ENCODE assay signal across 8 cellular contexts in genomic region chr2:176129013-176129796, GRCh38. TPM values are rescaled to one million over a fixed set of nuclear protein-coding genes. Genes with fewer than 3 reads are reported as not detected.
DNase-seq lines count a peak whose midpoint lies in the region; ATAC-seq, FAIRE-seq and TF ChIP-seq lines count a peak whose summit lies in the region.

TSS of gene HOXD8 (plus strand) at chr2:176129705. CDS start at chr2:176130367, 662 bp downstream.

- intact Hi-C loops in K562 (cut with micrococcal nuclease) = loop anchor here (5.0 kb wide), 2 partner anchors 423 to 683 kb away; no protein-coding TSS in a partner anchor
- intact Hi-C loops in left lung (cut with DNase I) = loop anchor here in 1 of 2 donors (5.0 kb wide), 2 partner anchors 423 to 1018 kb away; no protein-coding TSS in a partner anchor

- in situ Hi-C loops in K562 (cut with MboI) = loop anchor here (5.0 to 25.0 kb wide), 4 partner anchors 508 to 1633 kb away; no protein-coding TSS in a partner anchor

- H3K9ac ChIP-seq in K562 (ENCODE audit: insufficient read depth in 1 of 2, low read depth in 2 of 2, low read length in 2 of 2) = peak within 1 kb of the TSS in 1 of 2 experiments; percentile 62; a peak in 2 of 4 replicates

- no peaks in the 10 kb centered on the region for H3K9me1 ChIP-seq in K562 (ENCODE audit: control insufficient read depth, insufficient read depth, low read length)

- peak within 1 kb of the TSS; percentile 29 for H3K4me2 ChIP-seq in K562 (ENCODE audit: insufficient read depth, low read length)

- peak within 1 kb of the TSS; percentile 28; the same call in 1 of the 2 replicates for H2AFZ ChIP-seq in K562 (ENCODE audit: low read depth, low read length)

- 0 out of 2 replicates have a peak, but pooled peaks cover 8% of the 10 kb centered on the region for H4K20me1 ChIP-seq in K562 (replicated peaks; ENCODE audit: control insufficient read depth, insufficient read depth, low read length)

- no peaks in the 10 kb centered on the region for H3K79me2 ChIP-seq in K562 (ENCODE audit: control insufficient read depth, insufficient read depth, low read length)

- TF ChIP-seq EP300 in K562 (IDR thresholded peaks at IDR 0.05; ENCODE audit: low read length) = no peak

- TF ChIP-seq CTCF in K562 (IDR thresholded peaks at IDR 0.05 in 2 of 3, conservative IDR thresholded peaks at IDR 0.05 in 1 of 3; ENCODE audit: insufficient read depth in 2 of 3, low read depth in 1 of 3, low read length in 3 of 3) = no peak
- TF ChIP-seq CTCF in left lung (IDR thresholded peaks at IDR 0.05) = no peak
- no peak for TF ChIP-seq CTCF in thoracic aorta (IDR thresholded peaks at IDR 0.05)

- ATAC-seq in K562 (no peak), left lung (peak; percentile 29), thoracic aorta (ENCODE audit: insufficient number of reproducible peaks, low FRiP score, low read depth) (peak; percentile 34), GM18873 (IDR thresholded peaks at IDR 0.05; ENCODE audit: low FRiP score, unreplicated experiment) (no peak)

- peaks cover 56 to 67% of the 10 kb centered on the region in 2 experiments for H3K27me3 ChIP-seq in K562 (ENCODE audit: control insufficient read depth in 2 of 2, insufficient read depth in 2 of 2, low read length in 2 of 2)
- H3K27me3 ChIP-seq in left lung = peaks cover 96 to 100% of the 10 kb centered on the region in 2 donors
- no peaks in the 10 kb centered on the region for H3K27me3 ChIP-seq in thoracic aorta (replicated peaks; ENCODE audit: insufficient read depth)

- no TSS peak for BruUV-seq in K562 (replicated peaks; lab: Mats Ljungman, UMichigan)

- DNase-seq in GM03348 (ENCODE audit: low spot score) (peak; percentile 89), NCI-H2171 (lab: John Stamatoyannopoulos, UW) (peak; percentile 68), K562 (ENCODE audit: extremely low read depth in 1 of 4, low spot score in 3 of 4) (peak; percentile 26 to 41 (median 32)), left lung (peak in 1 of 2 donors; percentile 63), thoracic aorta (ENCODE audit: low spot score) (no peak), frontal cortex (ENCODE audit: low spot score in 2 of 2) (no peak), NCI-H146 (lab: John Stamatoyannopoulos, UW) (no peak)

- H3K27ac ChIP-seq in K562 (ENCODE audit: extremely low read depth, low read depth, low read length) = no peak within 1 kb of the TSS
- H3K27ac ChIP-seq in left lung = no peak within 1 kb of the TSS
- H3K27ac ChIP-seq in thoracic aorta = peak within 1 kb of the TSS; percentile 76 to 91

- peak within 1 kb of the TSS; percentile 27 for H3K4me3 ChIP-seq in K562
- H3K4me3 ChIP-seq in left lung = peak within 1 kb of the TSS in 1 of 2 donors; percentile 18
- peak within 1 kb of the TSS; percentile 85 for H3K4me3 ChIP-seq in thoracic aorta

- H3K36me3 ChIP-seq in K562 (ENCODE audit: control insufficient read depth, insufficient read depth, low read length) = no peaks in the 10 kb centered on the region
- no peaks in the 10 kb centered on the region for H3K36me3 ChIP-seq in left lung
- no peaks in the 10 kb centered on the region for H3K36me3 ChIP-seq in thoracic aorta

- FAIRE-seq in K562 (lab: Jason Lieb, UNC) (no peak), frontal cortex (lab: Jason Lieb, UNC) (no peak)

- POLR2A ChIA-PET in K562 (lab: Yijun Ruan, JAX) = interaction anchor here (0.7 kb wide), 2 partner anchors 300 to 331 kb away, joined by 3 read pairs; no protein-coding TSS in a partner anchor

- WGBS in K562 (ENCODE audit: insufficient coverage, low coverage, missing lambda C conversion rate) = 16% methylated on average over 63 of the region's 63 CpGs

- TF ChIP-seq POLR2A in K562 (conservative IDR thresholded peaks at IDR 0.05) = no peak

- H3K9me3 ChIP-seq in K562 (replicated peaks; ENCODE audit: control insufficient read depth, insufficient read depth, low read depth, low read length) = no peaks in the 10 kb centered on the region
- H3K9me3 ChIP-seq in left lung = no peaks in the 10 kb centered on the region
- H3K9me3 ChIP-seq in thoracic aorta = no peaks in the 10 kb centered on the region

- CTCF ChIA-PET in K562 (lab: Yijun Ruan, JAX; ENCODE audit: low intra/inter-chr PET ratio) = interaction anchor here (1.2 to 2.5 kb wide), 2 partner anchors 685 to 1019 kb away, joined by 5 to 18 read pairs; no protein-coding TSS in a partner anchor

- no peak for TF ChIP-seq RAD21 in K562 (CRISPR knock-in tag; conservative IDR thresholded peaks at IDR 0.05 in 1 of 2, IDR thresholded peaks at IDR 0.05 in 1 of 2)

- peaks cover 0 to 21% of the 10 kb centered on the region in 2 experiments; a peak in 2 of 5 replicates for H3K4me1 ChIP-seq in K562 (replicated peaks in 1 of 2; ENCODE audit: control insufficient read depth in 2 of 2, insufficient read depth in 2 of 2, low read length in 2 of 2)
- H3K4me1 ChIP-seq in left lung = peaks cover 0 to 36% of the 10 kb centered on the region in 2 donors
- peaks cover 5 to 38% of the 10 kb centered on the region in 2 donors for H3K4me1 ChIP-seq in thoracic aorta (ENCODE audit: control insufficient read depth in 1 of 2, low read depth in 2 of 2)

TF ChIP-seq in K562, 482 proteins besides CTCF, POLR2A, EP300 and RAD21 (continues in another document):
- TF ChIP-seq ZNF696 (CRISPR knock-in tag; conservative IDR thresholded peaks at IDR 0.05) = no peak
- TF ChIP-seq FIP1L1 (IDR thresholded peaks at IDR 0.05; ENCODE audit: low read depth, low read length, poor library complexity, severe bottlenecking) = no peak
- no peak for TF ChIP-seq PHF8 (IDR thresholded peaks at IDR 0.05; ENCODE audit: borderline replicate concordance, low read length)
- peak; percentile 74; the same call in 1 of the 2 replicates for TF ChIP-seq EZH2 (IDR thresholded peaks at IDR 0.05; ENCODE audit: borderline replicate concordance, low read depth, low read length)
- TF ChIP-seq RBM34 (IDR thresholded peaks at IDR 0.05; ENCODE audit: borderline replicate concordance, insufficient read depth, low read length) = no peak
- no peak for TF ChIP-seq EWSR1 (IDR thresholded peaks at IDR 0.05; ENCODE audit: borderline replicate concordance, low read depth, partially characterized antibody)
- TF ChIP-seq POLR3A (IDR thresholded peaks at IDR 0.05; ENCODE audit: borderline replicate concordance, extremely low read depth, insufficient read depth, insufficient read length) = no peak
- no peak for TF ChIP-seq TRIM25 (IDR thresholded peaks at IDR 0.05; ENCODE audit: borderline replicate concordance)

RNA-seq across cellular contexts. Expression of gene HOXD8, which starts in this region (rescaled TPM):
- not detected in 2 replicates for total RNA-seq in K562 (2011; cell fraction: chromatin; rRNA removed; ENCODE audit: low replicate concordance)
- not detected in 2 replicates for total RNA-seq in K562 (2011; cell fraction: nucleolus; rRNA removed)
- total RNA-seq in K562 (2011; cell fraction: nucleoplasm; rRNA removed) = not detected in 2 replicates
- total RNA-seq in K562 (2014; rRNA removed) = not detected in 2 replicates
- 0.15 TPM in 1 of 2 replicates, not detected in the other for total RNA-seq in K562 (2014; rRNA removed; fragmentation: Illumina TruSeq; extraction: Trizol)
- total RNA-seq in K562 (2015; rRNA removed; fragmentation: Illumina TruSeq; extraction: Trizol) = not detected in 2 replicates
- total RNA-seq in K562 (2021) = not detected in 2 replicates
- polyA plus RNA-seq in K562 (2011; rRNA removed) = not detected in 2 replicates
- not detected in 2 replicates for polyA plus RNA-seq in K562 (2011; cell fraction: cytosol; rRNA removed)
- not detected in 2 replicates for polyA plus RNA-seq in K562 (2011; cell fraction: nucleus; rRNA removed)
- polyA plus RNA-seq in K562 (2012) = 0.57 TPM in 1 of 2 replicates, not detected in the other
- not detected in 2 replicates for polyA plus RNA-seq in K562 (2014; fragmentation: Illumina TruSeq; extraction: Trizol)
- polyA plus RNA-seq in K562 (2014; fragmentation: Nextera tagmentation; extraction: Ambion mirVana) = under 1 TPM in 1 of 2 experiments, not detected in 1; 0.04 TPM
- 0.30 TPM in 1 of 2 replicates, not detected in the other for polyA plus RNA-seq in K562 (2014; rRNA removed)
- not detected in 2 replicates for polyA minus RNA-seq in K562 (2011; rRNA and poly(A)+ RNA removed)
- not detected in 2 replicates for polyA minus RNA-seq in K562 (2011; cell fraction: cytosol; rRNA and poly(A)+ RNA removed)
- polyA minus RNA-seq in K562 (2011; cell fraction: nucleus; rRNA and poly(A)+ RNA removed) = 0.22 TPM in 1 of 2 replicates, not detected in the other
- 1 to 10 TPM in 1 of 2 donors, under 1 TPM in 1; 0.32 to 2.1 TPM for total RNA-seq in left lung
- total RNA-seq in thoracic aorta = 10 to 100 TPM in 1 of 2 donors, 1 to 10 TPM in 1; 3.9 to 11.2 TPM
- total RNA-seq in frontal cortex = not detected

Comparison
In these comparisons a context has a peak if more than half of its experiments do, and no peak if none do; other contexts are left out.
1. Peak in DNase-seq, H3K4me3 ChIP-seq and H3K4me2 ChIP-seq in K562; RNA of the gene not detected or under 1 TPM.
2. DNase-seq: peak in GM03348 (single experiment) and NCI-H2171 (single experiment); none in thoracic aorta (single experiment), frontal cortex (0 of 2) and NCI-H146 (single experiment).
3. ATAC-seq: peak in left lung (single experiment) and thoracic aorta (single experiment); none in K562 (single experiment) and GM18873 (single experiment).
4. H3K27ac ChIP-seq: peak in thoracic aorta (2 of 2); none in K562 (single experiment) and left lung (0 of 2).